In genomic region chr1:20426923-20427322, GRCh38 we compare ENCODE assay signal across 11 cellular contexts. TPM values are rescaled to one million over a fixed set of nuclear protein-coding genes. Genes with fewer than 3 reads are reported as not detected.
DNase-seq lines count a peak whose midpoint lies in the region; FAIRE-seq and TF ChIP-seq lines count a peak whose summit lies in the region.
"Had no signal": no experiment of that assay in that cellular context is flagged by ENCODE, and none has a peak within 500 bp of the region (broad histone marks: within the 10 kb centered on the region; RNA-seq: fewer than 3 reads in every experiment).

No MANE protein-coding gene starts in this region.

- H3K36me3 Mint-ChIP-seq in endodermal cell (ENCODE audit: low read depth): peaks cover 3% of the 10 kb centered on the region

- peak; percentile 85 for FAIRE-seq in RCC 7860 (lab: Jason Lieb, UNC)

- H3K27ac ChIP-seq in endodermal cell (ENCODE audit: low read depth, low read length): no peak overlapping the region
- H3K27ac ChIP-seq: parathyroid adenoma had no signal

- no peak overlapping the region for H3K9ac ChIP-seq in endodermal cell (ENCODE audit: extremely low read depth, low read length, poor library complexity, severe bottlenecking)
- H3K9ac ChIP-seq: parathyroid adenoma had no signal

- H3K4me3 ChIP-seq in endodermal cell (ENCODE audit: low read length) (no peak overlapping the region), skeletal muscle cell (ENCODE audit: low read depth, low read length) (no peak overlapping the region)

- DNase-seq in activated CD4-positive, alpha-beta T cell treated with anti-CD3 and anti-CD28 coated beads for 48 hours: peak; percentile 25
- no peak for DNase-seq in activated CD4-positive, alpha-beta T cell treated with anti-CD3 and anti-CD28 coated beads, Interleukin-2, amount 50 U/mL, for 1 hour
- DNase-seq in RCC 7860 (ENCODE audit: low spot score) (peak; percentile 80), endodermal cell (peak; percentile 44), skeletal muscle cell (ENCODE audit: low read depth) (peak; percentile 67), HuH-7 (ENCODE audit: low spot score) (no peak), posterior cingulate gyrus (no peak), globus pallidus (ENCODE audit: low spot score) (no peak)
- DNase-seq: NCI-H187 treated with DMSO at 0.1 percent for 48 hours had no signal

- peaks cover 34% of the 10 kb centered on the region for H3K9me3 Mint-ChIP-seq in endodermal cell

- no peaks in the 10 kb centered on the region for H3K36me3 ChIP-seq in endodermal cell (ENCODE audit: control insufficient read depth, insufficient read depth, low read length)

- H3K4me1 ChIP-seq in endodermal cell (ENCODE audit: control insufficient read depth, insufficient read depth, low read length): peaks cover 4% of the 10 kb centered on the region
- H3K4me1 ChIP-seq: parathyroid adenoma had no signal

- no peak overlapping the region for H3K27ac Mint-ChIP-seq in endodermal cell
- H3K27ac Mint-ChIP-seq: T-helper 1 cell treated with Interleukin-12 subunit alpha and Interleukin-12 subunit beta and Interleukin-4 antibody, amounts not matched to agents 30 μg/mL and 1 μg/mL, for 36 hours had no signal

- TF ChIP-seq CTCF in endodermal cell (conservative IDR thresholded peaks at IDR 0.05): no peak

- 23 to 74% methylated on average over 1 to 4 of the region's 4 CpGs for WGBS in endodermal cell (ENCODE audit: insufficient coverage in 1 of 2, insufficient read length in 1 of 2), 2 experiments

- peaks cover 40% of the 10 kb centered on the region for H3K9me3 ChIP-seq in endodermal cell (ENCODE audit: control insufficient read depth, low read length)

- H3K27me3 Mint-ChIP-seq in endodermal cell (ENCODE audit: insufficient read depth): peaks cover 68% of the 10 kb centered on the region

- no peak overlapping the region for H3K4me3 Mint-ChIP-seq in endodermal cell
- H3K4me3 Mint-ChIP-seq: T-helper 1 cell treated with Interleukin-12 subunit alpha and Interleukin-12 subunit beta and Interleukin-4 antibody, amounts not matched to agents 30 μg/mL and 1 μg/mL, for 36 hours had no signal

- intact Hi-C loops in posterior cingulate gyrus (cut with DNase I): no loop called here

- peaks cover 13% of the 10 kb centered on the region for H3K27me3 ChIP-seq in endodermal cell (ENCODE audit: control insufficient read depth, insufficient read depth, low read length, poor library complexity, severe bottlenecking)

- H3K4me1 Mint-ChIP-seq in endodermal cell: peaks cover 13% of the 10 kb centered on the region

RNA-seq across cellular contexts. Expression of gene CAMK2N1, which starts 59.1 kb away (rescaled TPM):
- 10 to 100 TPM; 10.2 to 16.2 TPM for total RNA-seq in endodermal cell
- polyA plus RNA-seq in endodermal cell (2013, experiment 1 of 2): 29.4 TPM
- polyA plus RNA-seq in endodermal cell (2013, experiment 2 of 2): 26.4 TPM

Comparison
In these comparisons a context has a peak if more than half of its experiments do, and no peak if none do; other contexts are left out.
1. DNase-seq: peak in activated CD4-positive, alpha-beta T cell treated with anti-CD3 and anti-CD28 coated beads for 48 hours (single experiment), RCC 7860 (single experiment), endodermal cell (single experiment) and skeletal muscle cell (single experiment); none in activated CD4-positive, alpha-beta T cell treated with anti-CD3 and anti-CD28 coated beads, Interleukin-2, amount 50 U/mL, for 1 hour (single experiment), HuH-7 (single experiment), posterior cingulate gyrus (0 of 10) and globus pallidus (single experiment).